Comparison of ENCODE assay signal across 24 cellular contexts in genomic region chr1:30658014-30658336, GRCh38.
"Had no signal": no experiment of that assay in that cellular context is flagged by ENCODE, and none has a peak within 500 bp of the region (broad histone marks: within the 10 kb centered on the region; RNA-seq: fewer than 3 reads in every experiment).

No MANE protein-coding gene starts in this region.

- H3K4me1 Mint-ChIP-seq: memory B cell, naive B cell had no signal

- FAIRE-seq: frontal cortex, islet of Langerhans, small intestine had no signal

- H3K9me3 ChIP-seq: heart right ventricle, left ventricle myocardium inferior, lower lobe of right lung, ovary, stomach, thoracic aorta, uterus had no signal

- H3K4me3 ChIP-seq: dorsolateral prefrontal cortex, heart right ventricle, left ventricle myocardium inferior, lower lobe of right lung, ovary, stomach, thoracic aorta, uterus had no signal

- H3K9me3 Mint-ChIP-seq: memory B cell, naive B cell, nephron had no signal

- H3K36me3 Mint-ChIP-seq: memory B cell, naive B cell had no signal

- H3K27ac ChIP-seq: dorsolateral prefrontal cortex, heart right ventricle, left ventricle myocardium inferior, lower lobe of right lung, ovary, stomach, thoracic aorta, uterus had no signal

- H3K4me3 Mint-ChIP-seq: memory B cell, naive B cell, nephron had no signal

- DNase-seq: cortex of kidney; effector CD8-positive, alpha-beta T cell; heart right ventricle; hypothalamus; kidney glomerular epithelial cell; left ventricle myocardium inferior; lower lobe of right lung; midbrain; naive B cell; right cardiac atrium; stimulated activated CD4-positive, alpha-beta T cell treated with anti-CD3 and anti-CD28 coated beads, Interleukin-12 subunit alpha, Interleukin-12 subunit beta, amount 100 ng/mL, for 4 hours; stimulated activated naive CD4-positive, alpha-beta T cell; substantia nigra; trophoblast cell; uterus had no signal

- H3K36me3 ChIP-seq: heart right ventricle, left ventricle myocardium inferior, lower lobe of right lung, ovary, stomach, thoracic aorta, uterus had no signal

- H3K27me3 ChIP-seq: ovary, uterus had no signal

- H3K4me1 ChIP-seq: lower lobe of right lung, stomach, uterus had no signal

- H3K27ac Mint-ChIP-seq: memory B cell, naive B cell, nephron had no signal
